In the genomic region with DNA sequence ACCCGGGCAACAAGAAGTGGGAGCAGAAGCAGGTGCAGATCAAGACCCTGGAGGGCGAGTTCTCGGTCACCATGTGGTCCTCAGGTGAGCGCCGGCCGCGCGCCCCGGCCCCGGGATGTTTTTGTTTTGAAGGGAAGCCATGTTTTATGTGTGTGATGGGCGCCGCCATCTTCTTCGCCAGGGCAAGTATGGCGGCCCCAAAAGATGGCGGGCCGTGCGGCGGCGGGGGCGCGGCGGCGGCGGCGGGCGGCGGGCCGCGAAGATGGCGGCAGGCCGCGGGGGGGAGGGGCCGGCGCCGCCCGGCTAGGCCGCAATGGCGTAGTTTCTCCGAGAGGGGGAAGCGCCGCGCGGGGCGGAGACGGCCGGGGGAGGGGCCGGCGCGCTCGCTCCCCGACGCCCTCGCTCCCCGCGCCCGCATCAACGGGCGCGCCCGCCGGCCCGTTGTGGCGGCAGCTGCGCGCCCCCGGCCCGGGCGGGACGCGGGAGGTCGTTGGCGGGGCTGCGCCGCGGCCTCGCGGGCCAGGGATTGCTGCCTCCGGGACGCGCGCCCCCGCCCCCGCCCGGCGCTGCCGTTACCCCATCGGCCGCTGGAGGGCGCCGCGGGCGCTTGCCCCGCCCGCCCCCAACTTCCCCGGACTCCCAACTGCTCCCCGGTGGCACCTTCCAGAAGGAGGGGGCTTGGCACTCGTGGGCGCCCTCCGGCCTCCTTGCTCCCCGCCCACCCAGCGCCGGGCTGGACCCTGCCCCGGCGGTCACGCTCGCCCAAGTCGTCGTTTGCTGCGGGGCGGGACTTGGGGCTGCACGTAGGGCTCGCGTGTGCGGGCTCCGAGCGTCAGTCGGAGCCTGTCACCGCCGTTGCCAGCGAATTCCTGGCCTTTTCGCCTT, we compare ENCODE assay signal across 8 cellular contexts. TPM values are rescaled to one million over a fixed set of nuclear protein-coding genes. Genes with fewer than 3 reads are reported as not detected.
A peak's percentile ranks its signal among the peaks of the same experiment; 100 is the strongest.
DNase-seq lines count a peak whose midpoint lies in the region; ATAC-seq and TF ChIP-seq lines count a peak whose summit lies in the region.

No MANE protein-coding gene starts in this region.

- no peaks in the 10 kb centered on the region for H3K9me3 Mint-ChIP-seq in T-cell

- POLR2A ChIA-PET in T-cell (lab: Charles Lee), result interaction anchor here (0.6 to 1.0 kb wide), 4 partner anchors 93 to 1008 kb away, joined by 3 to 6 read pairs (median 4); no protein-coding TSS in a partner anchor

- H3K4me1 ChIP-seq in left ventricle myocardium inferior (peaks cover 87% of the 10 kb centered on the region), prostate gland (replicated peaks) (peaks cover 16% of the 10 kb centered on the region)

- intact Hi-C loops in left ventricle myocardium inferior (cut with micrococcal nuclease), result no loop called here
- intact Hi-C loops in prostate gland (cut with DNase I), result loop anchor here (5.0 kb wide), 2 partner anchors 67 to 137 kb away; a partner anchor contains a TSS

- H3K36me3 Mint-ChIP-seq in T-cell, result peaks cover 10% of the 10 kb centered on the region

- WGBS in prostate gland, result 1% methylated on average over 61 of the region's 121 CpGs

- H3K4me3 Mint-ChIP-seq in T-cell, result peak overlapping the region; percentile 88 to 97 (median 92)

- peak; percentile 25 for TF ChIP-seq POLR2A in NB4 (IDR thresholded peaks at IDR 0.05; ENCODE audit: extremely low read depth, insufficient read length)
- TF ChIP-seq POLR2A in prostate gland (IDR thresholded peaks at IDR 0.05), result peak; percentile 56

- CTCF ChIA-PET in T-cell (lab: Charles Lee), result interaction anchor here in 1 of 2 donors (0.6 to 3.2 kb wide), 9 partner anchors 9 to 259 kb away, joined by 3 to 19 read pairs (median 8); no protein-coding TSS in a partner anchor

- H3K4me1 Mint-ChIP-seq in T-cell, result peaks cover 59 to 64% (median 64%) of the 10 kb centered on the region in 3 donors

- peak overlapping the region; percentile 98 for H3K4me3 ChIP-seq in NB4 (ENCODE audit: low read depth, low read length)
- peak overlapping the region; percentile 100 for H3K4me3 ChIP-seq in left ventricle myocardium inferior
- H3K4me3 ChIP-seq in prostate gland, result peak overlapping the region; percentile 99 to 100

- peak; percentile 94 for DNase-seq in GM10266 (ENCODE audit: extremely low spot score)
- peak; percentile 86 for DNase-seq in NB4 (ENCODE audit: low read depth)
- peak; percentile 74 to 87 (median 83) for DNase-seq in T-cell
- DNase-seq in amniotic stem cell (lab: John Stamatoyannopoulos, UW), result peak; percentile 80
- peak; percentile 85 for DNase-seq in left ventricle myocardium inferior
- DNase-seq in prostate gland (ENCODE audit: low spot score), result peak; percentile 75
- DNase-seq in ureter (ENCODE audit: low spot score), result peak; percentile 85

- H3K9me3 ChIP-seq in left ventricle myocardium inferior (replicated peaks) (no peaks in the 10 kb centered on the region), prostate gland (no peaks in the 10 kb centered on the region)

- H3K27me3 Mint-ChIP-seq in T-cell, result no peaks in the 10 kb centered on the region

- no peaks in the 10 kb centered on the region for H3K27me3 ChIP-seq in left ventricle myocardium inferior (ENCODE audit: low read depth)
- no peaks in the 10 kb centered on the region for H3K27me3 ChIP-seq in prostate gland (replicated peaks; ENCODE audit: insufficient read depth)

- peak overlapping the region; percentile 92 to 95 for H3K27ac Mint-ChIP-seq in T-cell

- peak; percentile 72 for TF ChIP-seq CTCF in GM10266 (IDR thresholded peaks at IDR 0.05; ENCODE audit: control insufficient read depth, insufficient read depth, low read depth, missing control alignments)
- no peak for TF ChIP-seq CTCF in NB4 (IDR thresholded peaks at IDR 0.05; ENCODE audit: low read depth, low read length)
- TF ChIP-seq CTCF in left ventricle myocardium inferior (IDR thresholded peaks at IDR 0.05; ENCODE audit: borderline replicate concordance), result peak; percentile 78
- TF ChIP-seq CTCF in prostate gland (IDR thresholded peaks at IDR 0.05), result peak; percentile 69 to 90 (median 72)

- H3K36me3 ChIP-seq in left ventricle myocardium inferior, result no peaks in the 10 kb centered on the region
- H3K36me3 ChIP-seq in prostate gland, result no peaks in the 10 kb centered on the region

- ATAC-seq in HG02571 (IDR thresholded peaks at IDR 0.05; ENCODE audit: unreplicated experiment), result peak; percentile 35
- peak; percentile 52 to 56 (median 54) for ATAC-seq in T-cell (replicated peaks in 1 of 4)

- H3K27ac ChIP-seq in left ventricle myocardium inferior (replicated peaks), result peak overlapping the region; percentile 99
- peak overlapping the region; percentile 98 to 99 for H3K27ac ChIP-seq in prostate gland

RNA-seq across cellular contexts. Expression of a gene that starts 1.1 kb away (rescaled TPM):
- total RNA-seq in T-cell, result 10 to 100 TPM; 67.5 to 86.5 (median 74.2) TPM
- total RNA-seq in left ventricle myocardium inferior, result 44.7 TPM
- 10 to 100 TPM; 44.4 to 60.7 TPM for total RNA-seq in prostate gland
- 79.4 TPM for total RNA-seq in ureter

Comparison
In these comparisons a context has a peak if more than half of its experiments do, and no peak if none do; other contexts are left out.
1. Peak in every context shown above with its lines: DNase-seq, ATAC-seq, H3K4me3 ChIP-seq and H3K27ac ChIP-seq.